8 cellular contexts compared by ENCODE assay signal in the genomic region with DNA sequence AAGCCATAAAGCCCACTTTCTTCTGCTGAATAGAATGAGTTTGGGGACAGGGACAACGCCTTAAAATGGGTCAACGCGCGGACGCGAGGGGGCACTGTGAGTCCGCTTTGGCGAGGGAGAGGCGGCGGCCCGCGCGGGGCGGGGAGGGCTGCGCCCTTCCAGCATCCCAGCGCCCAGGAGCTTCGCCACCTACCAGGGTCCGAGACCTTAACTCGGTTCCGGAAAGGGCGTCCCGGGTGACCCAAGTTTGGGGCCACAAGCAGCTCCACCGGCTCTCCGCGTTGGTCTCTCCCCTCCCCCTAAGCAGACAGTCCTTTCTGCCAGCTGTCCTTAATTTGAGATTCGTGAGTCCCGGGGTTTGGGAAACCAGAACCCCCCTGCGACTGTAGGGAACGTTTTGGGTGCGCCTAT. TPM values are rescaled to one million over a fixed set of nuclear protein-coding genes. Genes with fewer than 3 reads are reported as not detected.
DNase-seq lines count a peak whose midpoint lies in the region; ATAC-seq and TF ChIP-seq lines count a peak whose summit lies in the region.

No MANE protein-coding gene starts in this region.

- H3K27me3 Mint-ChIP-seq in naive thymus-derived CD4-positive, alpha-beta T cell, result peaks cover 60 to 74% (median 67%) of the 10 kb centered on the region in 5 donors

- peaks cover 0 to 7% of the 10 kb centered on the region in 2 donors for H3K4me1 ChIP-seq in naive thymus-derived CD4-positive, alpha-beta T cell (ENCODE audit: control insufficient read depth in 2 of 2, insufficient read depth in 2 of 2, low read length in 2 of 2)
- H3K4me1 ChIP-seq in tibial nerve, result peaks cover 0 to 29% (median 7%) of the 10 kb centered on the region in 4 donors

- peak overlapping the region in 9 of 10 donors; percentile 50 to 80 (median 52) for H3K4me3 Mint-ChIP-seq in naive thymus-derived CD4-positive, alpha-beta T cell

- H3K4me1 Mint-ChIP-seq in naive thymus-derived CD4-positive, alpha-beta T cell, result peaks cover 6 to 23% (median 21%) of the 10 kb centered on the region in 7 donors

- no peak overlapping the region for H3K27ac Mint-ChIP-seq in naive thymus-derived CD4-positive, alpha-beta T cell

- peaks cover 0 to 3% (median 0%) of the 10 kb centered on the region in 11 donors for H3K9me3 Mint-ChIP-seq in naive thymus-derived CD4-positive, alpha-beta T cell

- peaks cover 3 to 5% of the 10 kb centered on the region in 2 donors for H3K27me3 ChIP-seq in naive thymus-derived CD4-positive, alpha-beta T cell (ENCODE audit: control insufficient read depth in 2 of 2, insufficient read depth in 2 of 2, low read length in 2 of 2)
- H3K27me3 ChIP-seq in tibial nerve, result peaks cover 0 to 21% of the 10 kb centered on the region in 2 donors

- WGBS in tibial nerve, 2 donors, result 1 to 5% methylated on average over 24 to 28 of the region's 30 CpGs

- no peak for TF ChIP-seq POLR2A in tibial nerve (IDR thresholded peaks at IDR 0.05)

- no peak for TF ChIP-seq EP300 in tibial nerve (IDR thresholded peaks at IDR 0.05)

- no peak overlapping the region for H3K27ac ChIP-seq in naive thymus-derived CD4-positive, alpha-beta T cell (ENCODE audit: low read depth, low read length)
- H3K27ac ChIP-seq in tibial nerve, result peak overlapping the region in 1 of 4 donors; percentile 86

- H3K9me3 ChIP-seq in naive thymus-derived CD4-positive, alpha-beta T cell (ENCODE audit: control insufficient read depth in 2 of 3, low read length in 3 of 3), result no peaks in the 10 kb centered on the region
- no peaks in the 10 kb centered on the region for H3K9me3 ChIP-seq in tibial nerve

- H3K4me3 ChIP-seq in fibroblast of mammary gland (ENCODE audit: control insufficient read depth, low read depth, low read length) (peak overlapping the region; percentile 57), tibial nerve (peak overlapping the region; percentile 37 to 76 (median 58))
- H3K4me3 ChIP-seq in naive thymus-derived CD4-positive, alpha-beta T cell (ENCODE audit: low read length), result no peak overlapping the region

- POLR2A ChIA-PET in naive thymus-derived CD4-positive, alpha-beta T cell (lab: Charles Lee), result no interaction called here

- TF ChIP-seq CTCF in fibroblast of mammary gland (conservative IDR thresholded peaks at IDR 0.05; ENCODE audit: control insufficient read depth, insufficient read depth, low read depth, low read length), result peak; percentile 71
- TF ChIP-seq CTCF in tibial nerve (IDR thresholded peaks at IDR 0.05), result peak; percentile 58 to 85 (median 80)

- DNase-seq in ELF-1 (ENCODE audit: low read depth, low spot score) (peak; percentile 77), HCEC 1CT (peak; percentile 30), NCI-H146 treated with DMSO at 0.1 percent for 48 hours (lab: John Stamatoyannopoulos, UW; ENCODE audit: unreplicated experiment) (peak; percentile 83), fibroblast of mammary gland (ENCODE audit: low read depth) (peak; percentile 49), tibial nerve (ENCODE audit: low spot score in 2 of 2) (peak; percentile 38 to 70)
- peak; percentile 75 for DNase-seq in activated CD4-positive, alpha-beta T cell treated with anti-CD3 and anti-CD28 coated beads, Interleukin-2, amount 50 U/mL, for 48 hours
- peak in 1 of 9 donors; percentile 58 for DNase-seq in naive thymus-derived CD4-positive, alpha-beta T cell

- H3K36me3 Mint-ChIP-seq in naive thymus-derived CD4-positive, alpha-beta T cell, result no peaks in the 10 kb centered on the region

- CTCF ChIA-PET in naive thymus-derived CD4-positive, alpha-beta T cell (lab: Charles Lee), result no interaction called here

- intact Hi-C loops in naive thymus-derived CD4-positive, alpha-beta T cell (cut with micrococcal nuclease), result loop anchor here (1.0 to 5.0 kb wide), 2 partner anchors 660 to 956 kb away; no protein-coding TSS in a partner anchor

- ATAC-seq in naive thymus-derived CD4-positive, alpha-beta T cell, result no peak
- no peak for ATAC-seq in HG02571 (IDR thresholded peaks at IDR 0.05; ENCODE audit: unreplicated experiment)

- H3K36me3 ChIP-seq in naive thymus-derived CD4-positive, alpha-beta T cell (ENCODE audit: control insufficient read depth in 2 of 3, insufficient read depth in 3 of 3, low read length in 3 of 3), result no peaks in the 10 kb centered on the region
- H3K36me3 ChIP-seq in tibial nerve, result no peaks in the 10 kb centered on the region

RNA-seq across cellular contexts. Expression of gene SAMD5, which starts 1.8 kb away (rescaled TPM):
- total RNA-seq in naive thymus-derived CD4-positive, alpha-beta T cell, result not detected
- polyA plus RNA-seq in naive thymus-derived CD4-positive, alpha-beta T cell, result not detected
- 1 to 10 TPM in 3 of 4 donors, under 1 TPM in 1; 0.84 to 3.3 (median 2.3) TPM for total RNA-seq in tibial nerve
